ENCODE assay signal across 12 cellular contexts in genomic region chr18:48797841-48798255, GRCh38.
A peak's percentile ranks its signal among the peaks of the same experiment; 100 is the strongest.
DNase-seq lines count a peak whose midpoint lies in the region; ATAC-seq lines count a peak whose summit lies in the region.
"Had no signal": no experiment of that assay in that cellular context is flagged by ENCODE, and none has a peak within 500 bp of the region (broad histone marks: within the 10 kb centered on the region; RNA-seq: fewer than 3 reads in every experiment).

No MANE protein-coding gene starts in this region.

- no peaks in the 10 kb centered on the region for H3K9me3 ChIP-seq in muscle layer of colon (ENCODE audit: low read length)

- H3K9ac ChIP-seq in muscle layer of colon (ENCODE audit: low read length) = no peak overlapping the region

- H3K27ac Mint-ChIP-seq in stimulated activated naive CD8-positive, alpha-beta T cell treated with anti-CD3 and anti-CD28 coated beads, Interleukin-15, amount 100 ng/mL, for 72 hours = peak overlapping the region in 1 of 2 donors; percentile 44
- H3K27ac Mint-ChIP-seq: T-helper 2 cell treated with Interferon-gamma antibody and Interleukin-4, amounts not matched to agents 5 μg/mL and 100 μg/mL, for 36 hours had no signal

- peak overlapping the region; percentile 19 for H3K27ac ChIP-seq in muscle layer of colon (ENCODE audit: low read depth, low read length)
- H3K27ac ChIP-seq: epithelial cell of prostate had no signal

- H3K4me3 Mint-ChIP-seq in stimulated activated naive CD8-positive, alpha-beta T cell treated with anti-CD3 and anti-CD28 coated beads, Interleukin-15, amount 100 ng/mL, for 72 hours = no peak overlapping the region
- H3K4me3 Mint-ChIP-seq: T-helper 2 cell treated with Interferon-gamma antibody and Interleukin-4, amounts not matched to agents 5 μg/mL and 100 μg/mL, for 36 hours had no signal

- peaks cover 12% of the 10 kb centered on the region for H3K36me3 ChIP-seq in muscle layer of colon (ENCODE audit: insufficient read depth, low read length)

- no peak for ATAC-seq in stimulated activated naive CD8-positive, alpha-beta T cell treated with anti-CD3 and anti-CD28 coated beads, Interleukin-15, Interleukin-2, amounts not matched to agents 100 U/mL and 50 U/mL, for 24 hours
- no peak for ATAC-seq in stimulated activated naive CD8-positive, alpha-beta T cell treated with anti-CD3 and anti-CD28 coated beads, Interleukin-15, amount 100 ng/mL, for 72 hours
- ATAC-seq: PC-3 had no signal

- no peaks in the 10 kb centered on the region for H3K9me3 Mint-ChIP-seq in stimulated activated naive CD8-positive, alpha-beta T cell treated with anti-CD3 and anti-CD28 coated beads, Interleukin-15, amount 100 ng/mL, for 72 hours
- H3K9me3 Mint-ChIP-seq: T-helper 2 cell treated with Interferon-gamma antibody and Interleukin-4, amounts not matched to agents 5 μg/mL and 100 μg/mL, for 36 hours had no signal

- peaks cover 49% of the 10 kb centered on the region for H3K4me1 Mint-ChIP-seq in stimulated activated naive CD8-positive, alpha-beta T cell treated with anti-CD3 and anti-CD28 coated beads, Interleukin-15, amount 100 ng/mL, for 72 hours

- peaks cover 11% of the 10 kb centered on the region for H3K4me1 ChIP-seq in muscle layer of colon (ENCODE audit: insufficient read depth, low read length)

- peaks cover 8% of the 10 kb centered on the region for H3K27me3 Mint-ChIP-seq in stimulated activated naive CD8-positive, alpha-beta T cell treated with anti-CD3 and anti-CD28 coated beads, Interleukin-15, amount 100 ng/mL, for 72 hours

- H3K4me3 ChIP-seq in muscle layer of colon (ENCODE audit: low read depth in 1 of 2, low read length in 2 of 2) = no peak overlapping the region

- H3K27me3 ChIP-seq in muscle layer of colon (ENCODE audit: control insufficient read depth in 1 of 2, insufficient read depth in 2 of 2, low read length in 2 of 2) = no peaks in the 10 kb centered on the region

- peak; percentile 3 for DNase-seq in stimulated activated naive CD8-positive, alpha-beta T cell treated with anti-CD3 and anti-CD28 coated beads, Interleukin-15, Interleukin-2, amounts not matched to agents 100 U/mL and 50 U/mL, for 24 hours
- DNase-seq in stimulated activated naive CD8-positive, alpha-beta T cell treated with anti-CD3 and anti-CD28 coated beads, Interleukin-15, amount 100 ng/mL, for 72 hours = no peak
- DNase-seq in ecto neural progenitor cell (ENCODE audit: low spot score) (peak; percentile 22), DMS153 (lab: John Stamatoyannopoulos, UW) (no peak), dermis blood vessel endothelial cell (no peak), NCI-H2081 treated with DMSO at 0.1 percent for 48 hours (lab: John Stamatoyannopoulos, UW) (no peak), NCI-H526 (lab: John Stamatoyannopoulos, UW) (no peak)
- DNase-seq: EL, PC-3 had no signal

Comparison
In these comparisons a context has a peak if more than half of its experiments do, and no peak if none do; other contexts are left out.
1. DNase-seq: peak in stimulated activated naive CD8-positive, alpha-beta T cell treated with anti-CD3 and anti-CD28 coated beads, Interleukin-15, Interleukin-2, amounts not matched to agents 100 U/mL and 50 U/mL, for 24 hours (single experiment) and ecto neural progenitor cell (single experiment); none in stimulated activated naive CD8-positive, alpha-beta T cell treated with anti-CD3 and anti-CD28 coated beads, Interleukin-15, amount 100 ng/mL, for 72 hours (0 of 2), DMS153 (single experiment), dermis blood vessel endothelial cell (single experiment), NCI-H2081 treated with DMSO at 0.1 percent for 48 hours (single experiment) and NCI-H526 (0 of 2).